In genomic region chr16:4461250-4462085, GRCh38 we compare ENCODE assay signal across 9 cellular contexts. TPM values are rescaled to one million over a fixed set of nuclear protein-coding genes. Genes with fewer than 3 reads are reported as not detected.
DNase-seq lines count a peak whose midpoint lies in the region; ATAC-seq and TF ChIP-seq lines count a peak whose summit lies in the region.
"Had no signal": no experiment of that assay in that cellular context is flagged by ENCODE, and none has a peak within 500 bp of the region (broad histone marks: within the 10 kb centered on the region; RNA-seq: fewer than 3 reads in every experiment).

No MANE protein-coding gene starts in this region.

- peaks cover 91% of the 10 kb centered on the region for H3K36me3 Mint-ChIP-seq in activated T-cell treated with anti-CD3 and anti-CD28 coated beads, Interleukin-2, amount 50 U/mL, for 24 hours (ENCODE audit: low read depth)
- H3K36me3 Mint-ChIP-seq in stimulated activated effector memory CD8-positive, alpha-beta T cell treated with anti-CD3 and anti-CD28 coated beads, Interleukin-12 subunit alpha, Interleukin-12 subunit beta, amount 100 ng/mL, for 72 hours: peaks cover 75% of the 10 kb centered on the region
- peaks cover 82% of the 10 kb centered on the region for H3K36me3 Mint-ChIP-seq in Calu3 (ENCODE audit: insufficient read depth, unreplicated experiment)

- peaks cover 26% of the 10 kb centered on the region for H3K4me1 Mint-ChIP-seq in activated T-cell treated with anti-CD3 and anti-CD28 coated beads, Interleukin-2, amount 50 U/mL, for 24 hours (ENCODE audit: low read depth)
- H3K4me1 Mint-ChIP-seq in stimulated activated effector memory CD8-positive, alpha-beta T cell treated with anti-CD3 and anti-CD28 coated beads, Interleukin-12 subunit alpha, Interleukin-12 subunit beta, amount 100 ng/mL, for 72 hours: peaks cover 39% of the 10 kb centered on the region
- no peaks in the 10 kb centered on the region for H3K4me1 Mint-ChIP-seq in Calu3 (ENCODE audit: low read depth, unreplicated experiment)

- H3K27ac Mint-ChIP-seq in activated T-cell treated with anti-CD3 and anti-CD28 coated beads, Interleukin-2, amount 50 U/mL, for 24 hours: peak overlapping the region; percentile 79
- H3K27ac Mint-ChIP-seq in stimulated activated effector memory CD8-positive, alpha-beta T cell treated with anti-CD3 and anti-CD28 coated beads, Interleukin-12 subunit alpha, Interleukin-12 subunit beta, amount 100 ng/mL, for 72 hours: peak overlapping the region; percentile 41
- H3K27ac Mint-ChIP-seq in Calu3 (ENCODE audit: unreplicated experiment): no peak overlapping the region

- no peak for DNase-seq in activated T-cell treated with anti-CD3 and anti-CD28 coated beads, Interleukin-2, amount 50 U/mL, for 24 hours
- no peak for DNase-seq in activated T-cell treated with anti-CD3 and anti-CD28 coated beads for 4 hours
- DNase-seq in RKO (ENCODE audit: low spot score): peak; percentile 21
- peak; percentile 67 for DNase-seq in globus pallidus (ENCODE audit: low spot score)
- DNase-seq in stimulated activated effector memory CD8-positive, alpha-beta T cell treated with anti-CD3 and anti-CD28 coated beads, Interleukin-12 subunit alpha, Interleukin-12 subunit beta, amount 100 ng/mL, for 72 hours (ENCODE audit: low spot score in 2 of 2): no peak
- DNase-seq in NCI-H1436 treated with DMSO at 0.1 percent for 48 hours (lab: John Stamatoyannopoulos, UW): no peak
- DNase-seq in Calu3: no peak
- no peak for DNase-seq in NCI-H2029 treated with DMSO at 0.1 percent for 48 hours (lab: John Stamatoyannopoulos, UW)
- DNase-seq: NCI-H1436 had no signal

- no peaks in the 10 kb centered on the region for H3K9me3 Mint-ChIP-seq in activated T-cell treated with anti-CD3 and anti-CD28 coated beads, Interleukin-2, amount 50 U/mL, for 24 hours
- H3K9me3 Mint-ChIP-seq in stimulated activated effector memory CD8-positive, alpha-beta T cell treated with anti-CD3 and anti-CD28 coated beads, Interleukin-12 subunit alpha, Interleukin-12 subunit beta, amount 100 ng/mL, for 72 hours: no peaks in the 10 kb centered on the region
- no peaks in the 10 kb centered on the region for H3K9me3 Mint-ChIP-seq in Calu3 (ENCODE audit: low read depth, unreplicated experiment)

- no peak for TF ChIP-seq CTCF in Calu3 (IDR thresholded peaks at IDR 0.05; ENCODE audit: unreplicated experiment)

- intact Hi-C loops in Calu3 (cut with micrococcal nuclease; ENCODE audit: unreplicated experiment): no loop called here

- no peak for ATAC-seq in stimulated activated effector memory CD8-positive, alpha-beta T cell treated with anti-CD3 and anti-CD28 coated beads, Interleukin-12 subunit alpha, Interleukin-12 subunit beta, amount 100 ng/mL, for 72 hours

- BruUV-seq in Calu3 (replicated peaks; lab: Mats Ljungman, UMichigan): no TSS peak

- no peak overlapping the region for H3K4me3 Mint-ChIP-seq in activated T-cell treated with anti-CD3 and anti-CD28 coated beads, Interleukin-2, amount 50 U/mL, for 24 hours
- no peak overlapping the region for H3K4me3 Mint-ChIP-seq in stimulated activated effector memory CD8-positive, alpha-beta T cell treated with anti-CD3 and anti-CD28 coated beads, Interleukin-12 subunit alpha, Interleukin-12 subunit beta, amount 100 ng/mL, for 72 hours
- no peak overlapping the region for H3K4me3 Mint-ChIP-seq in Calu3 (ENCODE audit: low read depth, unreplicated experiment)

- no peaks in the 10 kb centered on the region for H3K27me3 Mint-ChIP-seq in activated T-cell treated with anti-CD3 and anti-CD28 coated beads, Interleukin-2, amount 50 U/mL, for 24 hours
- no peaks in the 10 kb centered on the region for H3K27me3 Mint-ChIP-seq in Calu3 (ENCODE audit: unreplicated experiment)

- CTCF ChIA-PET in Calu3 (lab: Charles Lee): no interaction called here

RNA-seq across cellular contexts. Expression of gene NMRAL1, which starts 13.0 kb away (rescaled TPM):
- total RNA-seq in Calu3 (2022): 101 and 118 TPM in 2 replicates

RNA-seq across cellular contexts. Expression of gene HMOX2, which starts 14.7 kb away (rescaled TPM):
- total RNA-seq in Calu3 (2022): 79.2 and 103 TPM in 2 replicates

RNA-seq across cellular contexts. Expression of gene DNAJA3, which starts 35.8 kb away (rescaled TPM):
- 93.1 and 99.2 TPM in 2 replicates for total RNA-seq in Calu3 (2022)

RNA-seq across cellular contexts. Expression of gene CORO7, which starts 45.1 kb away (rescaled TPM):
- 49.7 and 51.0 TPM in 2 replicates for total RNA-seq in Calu3 (2022)

Comparison
In these comparisons a context has a peak if more than half of its experiments do, and no peak if none do; other contexts are left out.
1. DNase-seq: peak in RKO (single experiment) and globus pallidus (single experiment); none in activated T-cell treated with anti-CD3 and anti-CD28 coated beads, Interleukin-2, amount 50 U/mL, for 24 hours (single experiment), activated T-cell treated with anti-CD3 and anti-CD28 coated beads for 4 hours (single experiment), stimulated activated effector memory CD8-positive, alpha-beta T cell treated with anti-CD3 and anti-CD28 coated beads, Interleukin-12 subunit alpha, Interleukin-12 subunit beta, amount 100 ng/mL, for 72 hours (0 of 2), NCI-H1436 treated with DMSO at 0.1 percent for 48 hours (single experiment), Calu3 (single experiment) and NCI-H2029 treated with DMSO at 0.1 percent for 48 hours (single experiment).